8 cellular contexts compared by ENCODE assay signal in genomic region chr6:28399370-28400121, GRCh38. TPM values are rescaled to one million over a fixed set of nuclear protein-coding genes. Genes with fewer than 3 reads are reported as not detected.
DNase-seq lines count a peak whose midpoint lies in the region; ATAC-seq and TF ChIP-seq lines count a peak whose summit lies in the region.

TSS of gene ZSCAN12 (minus strand) at chr6:28399747. CDS start at chr6:28398405, 1,342 bp downstream.

- H3K27me3 ChIP-seq in CD8-positive, alpha-beta memory T cell (ENCODE audit: insufficient read depth, low read length, poor library complexity, severe bottlenecking): no peaks in the 10 kb centered on the region

- peak; percentile 79 for ATAC-seq in GM19455 (IDR thresholded peaks at IDR 0.05; ENCODE audit: unreplicated experiment)
- ATAC-seq in activated T-helper 17 cell treated with anti-CD3 and anti-CD28 coated beads, Interleukin-2, amount 50 U/mL, for 72 hours (replicated peaks): peak; percentile 83
- ATAC-seq in natural killer cell treated with Interleukin-12 subunit alpha and Interleukin-12 subunit beta and Interleukin-15 and Interleukin-18, amount 100 ng/mL, for 72 hours: peak; percentile 96 to 98

- H3K4me3 ChIP-seq in CD8-positive, alpha-beta memory T cell (ENCODE audit: low read length): peak within 1 kb of the TSS; percentile 98
- peak within 1 kb of the TSS; percentile 79 for H3K4me3 ChIP-seq in fibroblast of the aortic adventitia (ENCODE audit: low read depth, low read length)

- H3K27ac Mint-ChIP-seq in CD8-positive, alpha-beta memory T cell: peak within 1 kb of the TSS; percentile 53 to 97 (median 89)
- peak within 1 kb of the TSS; percentile 88 for H3K27ac Mint-ChIP-seq in activated T-helper 17 cell treated with anti-CD3 and anti-CD28 coated beads, Interleukin-2, amount 50 U/mL, for 72 hours
- peak within 1 kb of the TSS; percentile 80 to 95 for H3K27ac Mint-ChIP-seq in natural killer cell treated with Interleukin-12 subunit alpha and Interleukin-12 subunit beta and Interleukin-15 and Interleukin-18, amount 100 ng/mL, for 72 hours

- H3K4me1 ChIP-seq in CD8-positive, alpha-beta memory T cell (ENCODE audit: insufficient read depth, low read length): peaks cover 38% of the 10 kb centered on the region

- peak; percentile 45 for TF ChIP-seq CTCF in fibroblast of the aortic adventitia (IDR thresholded peaks at IDR 0.05; ENCODE audit: insufficient read depth, low read length)

- peaks cover 43 to 55% (median 49%) of the 10 kb centered on the region in 3 donors for H3K4me1 Mint-ChIP-seq in CD8-positive, alpha-beta memory T cell
- H3K4me1 Mint-ChIP-seq in activated T-helper 17 cell treated with anti-CD3 and anti-CD28 coated beads, Interleukin-2, amount 50 U/mL, for 72 hours: peaks cover 24% of the 10 kb centered on the region
- H3K4me1 Mint-ChIP-seq in natural killer cell treated with Interleukin-12 subunit alpha and Interleukin-12 subunit beta and Interleukin-15 and Interleukin-18, amount 100 ng/mL, for 72 hours (ENCODE audit: low read depth in 2 of 2): peaks cover 39 to 46% of the 10 kb centered on the region in 2 donors

- no peaks in the 10 kb centered on the region for H3K9me3 ChIP-seq in CD8-positive, alpha-beta memory T cell (ENCODE audit: low read length)

- peak; percentile 60 to 86 (median 77) for DNase-seq in CD8-positive, alpha-beta memory T cell
- DNase-seq in HS-27A (ENCODE audit: low read depth): peak; percentile 78
- peak; percentile 90 for DNase-seq in OCI-M2 (lab: John Stamatoyannopoulos, UW; ENCODE audit: unreplicated experiment)
- peak; percentile 90 for DNase-seq in fibroblast of the aortic adventitia (ENCODE audit: low read depth)
- peak; percentile 93 for DNase-seq in natural killer cell treated with Interleukin-12 subunit alpha and Interleukin-12 subunit beta and Interleukin-15 and Interleukin-18, amount 100 ng/mL, for 72 hours (ENCODE audit: low spot score)
- peak; percentile 65 to 85 (median 70) for DNase-seq in stimulated activated naive CD4-positive, alpha-beta T cell (lab: John Stamatoyannopoulos, UW)

- peaks cover 6 to 43% (median 37%) of the 10 kb centered on the region in 3 donors for H3K36me3 Mint-ChIP-seq in CD8-positive, alpha-beta memory T cell
- peaks cover 37% of the 10 kb centered on the region for H3K36me3 Mint-ChIP-seq in activated T-helper 17 cell treated with anti-CD3 and anti-CD28 coated beads, Interleukin-2, amount 50 U/mL, for 72 hours (ENCODE audit: low read depth)
- peaks cover 23% of the 10 kb centered on the region for H3K36me3 Mint-ChIP-seq in natural killer cell treated with Interleukin-12 subunit alpha and Interleukin-12 subunit beta and Interleukin-15 and Interleukin-18, amount 100 ng/mL, for 72 hours

- H3K4me3 Mint-ChIP-seq in CD8-positive, alpha-beta memory T cell: peak within 1 kb of the TSS; percentile 93 to 97 (median 95)
- peak within 1 kb of the TSS; percentile 84 for H3K4me3 Mint-ChIP-seq in activated T-helper 17 cell treated with anti-CD3 and anti-CD28 coated beads, Interleukin-2, amount 50 U/mL, for 72 hours
- peak within 1 kb of the TSS; percentile 85 for H3K4me3 Mint-ChIP-seq in natural killer cell treated with Interleukin-12 subunit alpha and Interleukin-12 subunit beta and Interleukin-15 and Interleukin-18, amount 100 ng/mL, for 72 hours

- H3K9me3 Mint-ChIP-seq in CD8-positive, alpha-beta memory T cell: peaks cover 3 to 7% (median 6%) of the 10 kb centered on the region in 5 donors
- no peaks in the 10 kb centered on the region for H3K9me3 Mint-ChIP-seq in activated T-helper 17 cell treated with anti-CD3 and anti-CD28 coated beads, Interleukin-2, amount 50 U/mL, for 72 hours
- no peaks in the 10 kb centered on the region for H3K9me3 Mint-ChIP-seq in natural killer cell treated with Interleukin-12 subunit alpha and Interleukin-12 subunit beta and Interleukin-15 and Interleukin-18, amount 100 ng/mL, for 72 hours

- H3K27me3 Mint-ChIP-seq in CD8-positive, alpha-beta memory T cell: peaks cover 13 to 41% of the 10 kb centered on the region in 2 donors
- peaks cover 14% of the 10 kb centered on the region for H3K27me3 Mint-ChIP-seq in activated T-helper 17 cell treated with anti-CD3 and anti-CD28 coated beads, Interleukin-2, amount 50 U/mL, for 72 hours
- peaks cover 25 to 28% of the 10 kb centered on the region in 2 donors for H3K27me3 Mint-ChIP-seq in natural killer cell treated with Interleukin-12 subunit alpha and Interleukin-12 subunit beta and Interleukin-15 and Interleukin-18, amount 100 ng/mL, for 72 hours

- POLR2A ChIA-PET in CD8-positive, alpha-beta memory T cell (lab: Charles Lee): interaction anchor here (1.1 to 1.3 kb wide), 2 partner anchors 263 to 275 kb away, joined by 3 to 7 read pairs; no protein-coding TSS in a partner anchor

- H3K27ac ChIP-seq in CD8-positive, alpha-beta memory T cell (ENCODE audit: low read depth, low read length): peak within 1 kb of the TSS; percentile 89

- no peaks in the 10 kb centered on the region for H3K36me3 ChIP-seq in CD8-positive, alpha-beta memory T cell (ENCODE audit: insufficient read depth, low read length)

- CTCF ChIA-PET in CD8-positive, alpha-beta memory T cell (lab: Charles Lee): interaction anchor here (1.3 kb wide), 1 partner anchor 147 kb away, joined by 4 read pairs; the partner anchor contains the start of gene ZKSCAN4

RNA-seq across cellular contexts. Expression of gene ZSCAN12, which starts in this region (rescaled TPM):
- total RNA-seq in CD8-positive, alpha-beta memory T cell: 1 to 10 TPM; 4.3 to 4.4 TPM
- 2.2 TPM for polyA plus RNA-seq in CD8-positive, alpha-beta memory T cell
- 1 to 10 TPM; 2.9 to 4.3 TPM for total RNA-seq in activated T-helper 17 cell treated with anti-CD3 and anti-CD28 coated beads, Interleukin-2, amount 50 U/mL, for 72 hours
- total RNA-seq in fibroblast of the aortic adventitia (ENCODE audit: low replicate concordance): 6.5 and 11.0 TPM in 2 replicates
- 1 to 10 TPM; 6.9 to 9.9 TPM for total RNA-seq in natural killer cell treated with Interleukin-12 subunit alpha and Interleukin-12 subunit beta and Interleukin-15 and Interleukin-18, amount 100 ng/mL, for 72 hours

Comparison
In these comparisons a context has a peak if more than half of its experiments do, and no peak if none do; other contexts are left out.
1. Peak in every context shown above with its lines: DNase-seq, ATAC-seq, H3K4me3 ChIP-seq and H3K27ac ChIP-seq.